Comparison of ENCODE assay signal across 29 cellular contexts in genomic region chr22:33119044-33119443, GRCh38.
"Had no signal": no experiment of that assay in that cellular context is flagged by ENCODE, and none has a peak within 500 bp of the region (broad histone marks: within the 10 kb centered on the region; RNA-seq: fewer than 3 reads in every experiment).

No MANE protein-coding gene starts in this region.

- H3K4me3 ChIP-seq: colonic mucosa, coronary artery, dorsolateral prefrontal cortex, esophagus muscularis mucosa, esophagus squamous epithelium, gastrocnemius medialis, gastroesophageal sphincter, heart left ventricle, heart right ventricle had no signal

- H3K4me3 Mint-ChIP-seq: dendritic cell treated with granulocyte-macrophage colony-stimulating factor and Interleukin-4, amounts not matched to agents 40 ng/mL and 50 ng/mL, for 4 days; effector memory CD8-positive, alpha-beta T cell; endodermal cell had no signal

- H3K27ac ChIP-seq: colonic mucosa, coronary artery, dorsolateral prefrontal cortex, epithelial cell of prostate, esophagus muscularis mucosa, esophagus squamous epithelium, foreskin keratinocyte, gastrocnemius medialis, gastroesophageal sphincter, heart left ventricle, heart right ventricle had no signal

- H3K27ac Mint-ChIP-seq: dendritic cell treated with granulocyte-macrophage colony-stimulating factor and Interleukin-4, amounts not matched to agents 40 ng/mL and 50 ng/mL, for 4 days; effector memory CD8-positive, alpha-beta T cell; endodermal cell had no signal

- H3K4me1 ChIP-seq: colonic mucosa, esophagus muscularis mucosa, esophagus squamous epithelium, gastrocnemius medialis, gastroesophageal sphincter, heart left ventricle, heart right ventricle had no signal

- H3K36me3 ChIP-seq: colonic mucosa, esophagus muscularis mucosa, esophagus squamous epithelium, gastrocnemius medialis, gastroesophageal sphincter, heart left ventricle, heart right ventricle had no signal

- H3K9me3 ChIP-seq: colonic mucosa, esophagus muscularis mucosa, esophagus squamous epithelium, gastrocnemius medialis, gastroesophageal sphincter, heart right ventricle had no signal

- FAIRE-seq: colon, endometrium, endothelial cell of umbilical vein, frontal cortex had no signal

- DNase-seq: colonic mucosa; cortex of kidney; dermis blood vessel endothelial cell; dorsolateral prefrontal cortex; effector CD4-positive, alpha-beta T cell; effector CD8-positive, alpha-beta T cell; effector memory CD4-positive, alpha-beta T cell; effector memory CD8-positive, alpha-beta T cell; endodermal cell; erythroblast; esophagus squamous epithelium; foreskin fibroblast; foreskin keratinocyte; foreskin melanocyte; gastrocnemius medialis; glutamatergic neuron; head of caudate nucleus; heart left ventricle; heart right ventricle had no signal

- H3K4me1 Mint-ChIP-seq: endodermal cell had no signal

- H3K27me3 ChIP-seq: colonic mucosa, dorsolateral prefrontal cortex, esophagus squamous epithelium, foreskin keratinocyte, gastrocnemius medialis, gastroesophageal sphincter, heart left ventricle, heart right ventricle had no signal

- H3K27me3 Mint-ChIP-seq: dendritic cell treated with granulocyte-macrophage colony-stimulating factor and Interleukin-4, amounts not matched to agents 40 ng/mL and 50 ng/mL, for 4 days; effector memory CD8-positive, alpha-beta T cell had no signal

- ATAC-seq: effector memory CD8-positive, alpha-beta T cell; esophagus mucosa; foreskin keratinocyte; gastrocnemius medialis; gastroesophageal sphincter; heart left ventricle; heart right ventricle had no signal
